18 cellular contexts compared by ENCODE assay signal in the genomic region with DNA sequence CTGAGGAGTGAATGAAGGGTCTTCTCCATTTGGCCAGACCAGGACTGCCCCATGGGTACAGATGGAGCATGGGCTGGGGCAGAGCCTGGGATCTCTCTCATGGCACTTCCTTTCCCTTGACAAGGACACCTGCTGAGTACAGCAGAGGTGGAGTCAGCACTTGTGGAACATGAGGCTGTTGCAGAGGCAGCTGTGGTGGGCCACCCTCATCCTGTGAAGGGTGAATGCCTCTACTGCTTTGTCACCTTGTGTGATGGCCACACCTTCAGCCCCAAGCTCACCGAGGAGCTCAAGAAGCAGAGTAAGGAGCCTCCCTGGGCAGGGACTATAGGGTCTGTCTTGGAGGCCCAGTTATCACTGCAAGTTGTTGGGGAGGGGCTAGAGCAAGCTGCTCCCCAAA. TPM values are rescaled to one million over a fixed set of nuclear protein-coding genes. Genes with fewer than 3 reads are reported as not detected.
DNase-seq lines count a peak whose midpoint lies in the region; ATAC-seq, FAIRE-seq and TF ChIP-seq lines count a peak whose summit lies in the region.
"Had no signal": no experiment of that assay in that cellular context is flagged by ENCODE, and none has a peak within 500 bp of the region (broad histone marks: within the 10 kb centered on the region; RNA-seq: fewer than 3 reads in every experiment).

No MANE protein-coding gene starts in this region.

- H3K4me3 ChIP-seq in HepG2 (replicated peaks in 1 of 3; ENCODE audit: insufficient read depth in 1 of 3, low read depth in 2 of 3, low read length in 3 of 3), result no peak overlapping the region
- no peak overlapping the region for H3K4me3 ChIP-seq in right lobe of liver
- H3K4me3 ChIP-seq: heart left ventricle had no signal

- H3K4me1 ChIP-seq in HepG2 (ENCODE audit: insufficient read depth, low read length) (peaks cover 6% of the 10 kb centered on the region; the same call in 1 of the 2 replicates), right lobe of liver (peaks cover 0 to 16% (median 8%) of the 10 kb centered on the region in 4 donors)

- H3K27ac ChIP-seq in HepG2 (ENCODE audit: extremely low read length, insufficient read depth, low read length) (no peak overlapping the region), right lobe of liver (no peak overlapping the region)

- H3K9me3 Mint-ChIP-seq in activated T-helper 17 cell treated with anti-CD3 and anti-CD28 coated beads, Interleukin-2, amount 50 U/mL, for 72 hours, result no peaks in the 10 kb centered on the region
- H3K9me3 Mint-ChIP-seq: CD4-positive, alpha-beta T cell; dendritic cell treated with granulocyte-macrophage colony-stimulating factor and Interleukin-4, amounts not matched to agents 40 ng/mL and 50 ng/mL, for 4 days; HFFc6; nephron progenitor cell had no signal

- peaks cover 4% of the 10 kb centered on the region for H3K4me1 Mint-ChIP-seq in activated T-helper 17 cell treated with anti-CD3 and anti-CD28 coated beads, Interleukin-2, amount 50 U/mL, for 72 hours
- H3K4me1 Mint-ChIP-seq: nephron progenitor cell had no signal

- POLR2A ChIA-PET in HepG2 (lab: Yijun Ruan, JAX), result no interaction called here

- no peak for FAIRE-seq in HepG2 (lab: Jason Lieb, UNC)
- FAIRE-seq: RCC 7860 had no signal

- CTCF ChIA-PET in HepG2 (lab: Yijun Ruan, JAX; ENCODE audit: low intra/inter-chr PET ratio, low total read pairs), result no interaction called here

- no peak overlapping the region for H3K4me2 ChIP-seq in HepG2 (ENCODE audit: low read depth, low read length)
- H3K4me2 ChIP-seq: SK-N-SH had no signal

- no peak for ATAC-seq in HepG2
- no peak for ATAC-seq in right lobe of liver
- ATAC-seq in activated T-helper 17 cell treated with anti-CD3 and anti-CD28 coated beads, Interleukin-2, amount 50 U/mL, for 72 hours (replicated peaks), result no peak
- no peak for ATAC-seq in GM21423 (IDR thresholded peaks at IDR 0.05; ENCODE audit: unreplicated experiment)

- no peaks in the 10 kb centered on the region for H3K27me3 Mint-ChIP-seq in activated T-helper 17 cell treated with anti-CD3 and anti-CD28 coated beads, Interleukin-2, amount 50 U/mL, for 72 hours
- H3K27me3 Mint-ChIP-seq: CD4-positive, alpha-beta T cell; dendritic cell treated with granulocyte-macrophage colony-stimulating factor and Interleukin-4, amounts not matched to agents 40 ng/mL and 50 ng/mL, for 4 days had no signal

- H3K9ac ChIP-seq in HepG2 (ENCODE audit: insufficient read depth, low read depth, low read length), result no peak overlapping the region
- H3K9ac ChIP-seq: SK-N-SH had no signal

- BruUV-seq in HepG2 (replicated peaks; lab: Mats Ljungman, UMichigan), result no TSS peak

- TF ChIP-seq RAD21 in HepG2 (CRISPR knock-in tag; IDR thresholded peaks at IDR 0.05), result no peak

- intact Hi-C loops in HepG2 (cut with micrococcal nuclease; ENCODE audit: unreplicated experiment), result no loop called here
- intact Hi-C loops in right lobe of liver (cut with DNase I), result no loop called here

- no peaks in the 10 kb centered on the region for H4K20me1 ChIP-seq in HepG2 (ENCODE audit: insufficient read depth, low read length)

- TF ChIP-seq POLR2A in HepG2 (IDR thresholded peaks at IDR 0.05; ENCODE audit: insufficient read depth in 1 of 2, low read depth in 2 of 2, low read length in 2 of 2) (no peak), right lobe of liver (IDR thresholded peaks at IDR 0.05) (no peak)

- 83% methylated on average over 1 of the region's 1 CpG for WGBS in HepG2 (ENCODE audit: low lambda C conversion rate)
- WGBS in right lobe of liver (ENCODE audit: insufficient coverage, low coverage, low lambda C conversion rate, missing lambda C conversion rate), result no CpG with 5 or more reads among the region's 1 CpG

- no peak for TF ChIP-seq EP300 in HepG2 (IDR thresholded peaks at IDR 0.05; ENCODE audit: low read depth in 2 of 2, low read length in 2 of 2)
- TF ChIP-seq EP300 in HepG2 (CRISPR knock-in tag; IDR thresholded peaks at IDR 0.05; ENCODE audit: borderline replicate concordance), result no peak

- TF ChIP-seq CTCF in HepG2 (CRISPR knock-in tag; IDR thresholded peaks at IDR 0.05) (no peak), right lobe of liver (IDR thresholded peaks at IDR 0.05) (no peak)

- peaks cover 30% of the 10 kb centered on the region for H3K36me3 Mint-ChIP-seq in activated T-helper 17 cell treated with anti-CD3 and anti-CD28 coated beads, Interleukin-2, amount 50 U/mL, for 72 hours (ENCODE audit: low read depth)

- no peaks in the 10 kb centered on the region for H3K27me3 ChIP-seq in HepG2 (ENCODE audit: control insufficient read depth in 1 of 2, insufficient read depth in 2 of 2, low read length in 2 of 2)
- H3K27me3 ChIP-seq in right lobe of liver, result no peaks in the 10 kb centered on the region
- H3K27me3 ChIP-seq: heart left ventricle had no signal

- no peak overlapping the region for H2AFZ ChIP-seq in HepG2 (ENCODE audit: low read length)

- H3K27ac Mint-ChIP-seq in activated T-helper 17 cell treated with anti-CD3 and anti-CD28 coated beads, Interleukin-2, amount 50 U/mL, for 72 hours, result peak overlapping the region; percentile 75
- H3K27ac Mint-ChIP-seq: CD4-positive, alpha-beta T cell; dendritic cell treated with granulocyte-macrophage colony-stimulating factor and Interleukin-4, amounts not matched to agents 40 ng/mL and 50 ng/mL, for 4 days; nephron progenitor cell had no signal

- H3K36me3 ChIP-seq in HepG2 (replicated peaks in 1 of 2; ENCODE audit: control insufficient read depth in 1 of 2, insufficient read depth in 2 of 2, low read length in 2 of 2) (peaks cover 26 to 83% of the 10 kb centered on the region in 2 experiments), right lobe of liver (peaks cover 0 to 67% (median 15%) of the 10 kb centered on the region in 4 donors)

- in situ Hi-C loops in HepG2 (cut with HindIII; ENCODE audit: extremely low pct_ligation_motif_present, low pct_unique_long_range_greater_than_20kb), result no loop called here

- H3K9me3 ChIP-seq in HepG2 (ENCODE audit: low read length) (no peaks in the 10 kb centered on the region; the same call in 1 of the 2 replicates), right lobe of liver (no peaks in the 10 kb centered on the region)
- H3K9me3 ChIP-seq: SK-N-SH had no signal

- no peak overlapping the region for H3K4me3 Mint-ChIP-seq in activated T-helper 17 cell treated with anti-CD3 and anti-CD28 coated beads, Interleukin-2, amount 50 U/mL, for 72 hours
- H3K4me3 Mint-ChIP-seq: CD4-positive, alpha-beta T cell; dendritic cell treated with granulocyte-macrophage colony-stimulating factor and Interleukin-4, amounts not matched to agents 40 ng/mL and 50 ng/mL, for 4 days; HFFc6; nephron progenitor cell had no signal

- DNase-seq in HepG2 (ENCODE audit: low spot score) (no peak), right lobe of liver (no peak), SW480 (ENCODE audit: low spot score) (no peak), midbrain (lab: John Stamatoyannopoulos, UW) (no peak)
- DNase-seq: activated CD8-positive, alpha-beta memory T cell treated with anti-CD3 and anti-CD28 coated beads for 24 hours; amygdala; CD4-positive, alpha-beta T cell; GF-D8; heart left ventricle; HFFc6; NCI-H510A; nephron progenitor cell; NK-92 treated with Interleukin-12 subunit alpha and Interleukin-12 subunit beta, amount 100 ng/mL, for 24 hours; SK-N-SH had no signal

- H3K79me2 ChIP-seq in HepG2 (ENCODE audit: insufficient read depth, low read length), result no peaks in the 10 kb centered on the region

RNA-seq across cellular contexts. Expression of a gene that starts 29.6 kb away (rescaled TPM):
- total RNA-seq in HepG2 (2016; rRNA removed; fragmentation: Illumina TruSeq; extraction: Trizol), result 102 and 107 TPM in 2 replicates
- 24.0 and 24.9 TPM in 2 replicates for total RNA-seq in HepG2 (2016; cell fraction: cytosol; rRNA removed; fragmentation: Illumina TruSeq; extraction: Trizol; ENCODE audit: low read depth)
- total RNA-seq in HepG2 (2016; cell fraction: insoluble cytoplasmic fraction; rRNA removed; fragmentation: Illumina TruSeq; extraction: Trizol), result 101 and 108 TPM in 2 replicates
- total RNA-seq in HepG2 (2016; cell fraction: membrane; rRNA removed; fragmentation: Illumina TruSeq; extraction: Trizol), result 34.7 and 36.9 TPM in 2 replicates
- total RNA-seq in HepG2 (2016; cell fraction: nucleus; rRNA removed; fragmentation: Illumina TruSeq; extraction: Trizol), result 65.3 and 66.8 TPM in 2 replicates
- polyA plus RNA-seq in HepG2 (2011; rRNA removed), result 74.1 and 80.1 TPM in 2 replicates
- 61.4 and 72.0 TPM in 2 replicates for polyA plus RNA-seq in HepG2 (2011; cell fraction: cytosol; rRNA removed)
- 134 and 148 TPM in 2 replicates for polyA plus RNA-seq in HepG2 (2011; cell fraction: nucleus; rRNA removed)
- polyA plus RNA-seq in HepG2 (2012), result 34.1 and 41.6 TPM in 2 replicates
- 19.2 and 19.4 TPM in 2 replicates for polyA plus RNA-seq in HepG2 (2016; cell fraction: cytosol; fragmentation: Illumina TruSeq; extraction: Trizol; ENCODE audit: low read depth)
- 102 and 104 TPM in 2 replicates for polyA plus RNA-seq in HepG2 (2016; cell fraction: insoluble cytoplasmic fraction; fragmentation: Illumina TruSeq; extraction: Trizol; ENCODE audit: low read depth)
- polyA plus RNA-seq in HepG2 (2016; cell fraction: membrane; fragmentation: Illumina TruSeq; extraction: Trizol; ENCODE audit: low read depth), result 24.4 and 27.0 TPM in 2 replicates
- polyA plus RNA-seq in HepG2 (2016; cell fraction: nucleus; fragmentation: Illumina TruSeq; extraction: Trizol; ENCODE audit: insufficient read depth, low read depth), result 106 and 116 TPM in 2 replicates
- polyA minus RNA-seq in HepG2 (2011; rRNA and poly(A)+ RNA removed; ENCODE audit: low replicate concordance), result 86.0 and 125 TPM in 2 replicates
- polyA minus RNA-seq in HepG2 (2011; cell fraction: cytosol; rRNA and poly(A)+ RNA removed), result 23.0 and 28.1 TPM in 2 replicates
- polyA minus RNA-seq in HepG2 (2011; cell fraction: nucleus; rRNA and poly(A)+ RNA removed), result 65.4 and 67.3 TPM in 2 replicates
- total RNA-seq in right lobe of liver, result 10 to 100 TPM; 25.9 to 63.6 (median 31.7) TPM
- total RNA-seq in activated T-helper 17 cell treated with anti-CD3 and anti-CD28 coated beads, Interleukin-2, amount 50 U/mL, for 72 hours, result 10 to 100 TPM; 54.7 to 57.4 TPM

RNA-seq across cellular contexts. Expression of a gene that starts 29.7 kb away (rescaled TPM):
- total RNA-seq in HepG2 (2016; rRNA removed; fragmentation: Illumina TruSeq; extraction: Trizol) (0.18 and 0.20 TPM in 2 replicates), right lobe of liver (1 to 10 TPM in 1 of 6 experiments, under 1 TPM in 4, not detected in 1; 0.11 to 1.0 (median 0.39) TPM)
- total RNA-seq in HepG2 (2016; cell fraction: cytosol; rRNA removed; fragmentation: Illumina TruSeq; extraction: Trizol; ENCODE audit: low read depth), result 0.20 TPM in 1 of 2 replicates, not detected in the other
- 0.19 TPM in 1 of 2 replicates, not detected in the other for total RNA-seq in HepG2 (2016; cell fraction: insoluble cytoplasmic fraction; rRNA removed; fragmentation: Illumina TruSeq; extraction: Trizol)
- 0.14 and 0.25 TPM in 2 replicates for total RNA-seq in HepG2 (2016; cell fraction: membrane; rRNA removed; fragmentation: Illumina TruSeq; extraction: Trizol)
- 0.50 and 0.93 TPM in 2 replicates for total RNA-seq in HepG2 (2016; cell fraction: nucleus; rRNA removed; fragmentation: Illumina TruSeq; extraction: Trizol)
- 0.05 and 0.17 TPM in 2 replicates for polyA plus RNA-seq in HepG2 (2011; rRNA removed)
- 0.03 and 0.04 TPM in 2 replicates for polyA plus RNA-seq in HepG2 (2011; cell fraction: cytosol; rRNA removed)
- polyA plus RNA-seq in HepG2 (2011; cell fraction: nucleus; rRNA removed), result 0.80 and 0.90 TPM in 2 replicates
- polyA plus RNA-seq in HepG2 (2012), result 0.51 and 0.55 TPM in 2 replicates
- 0.02 and 0.24 TPM in 2 replicates for polyA plus RNA-seq in HepG2 (2016; cell fraction: cytosol; fragmentation: Illumina TruSeq; extraction: Trizol; ENCODE audit: low read depth)
- 0.23 and 0.37 TPM in 2 replicates for polyA plus RNA-seq in HepG2 (2016; cell fraction: insoluble cytoplasmic fraction; fragmentation: Illumina TruSeq; extraction: Trizol; ENCODE audit: low read depth)
- 0.21 and 0.32 TPM in 2 replicates for polyA plus RNA-seq in HepG2 (2016; cell fraction: membrane; fragmentation: Illumina TruSeq; extraction: Trizol; ENCODE audit: low read depth)
- 0.96 and 2.1 TPM in 2 replicates for polyA plus RNA-seq in HepG2 (2016; cell fraction: nucleus; fragmentation: Illumina TruSeq; extraction: Trizol; ENCODE audit: insufficient read depth, low read depth)
- 0.09 TPM in 1 of 2 replicates, not detected in the other for polyA minus RNA-seq in HepG2 (2011; rRNA and poly(A)+ RNA removed; ENCODE audit: low replicate concordance)
- not detected in 2 replicates for polyA minus RNA-seq in HepG2 (2011; cell fraction: cytosol; rRNA and poly(A)+ RNA removed)
- polyA minus RNA-seq in HepG2 (2011; cell fraction: nucleus; rRNA and poly(A)+ RNA removed), result 0.13 and 0.50 TPM in 2 replicates
- total RNA-seq in activated T-helper 17 cell treated with anti-CD3 and anti-CD28 coated beads, Interleukin-2, amount 50 U/mL, for 72 hours, result under 1 TPM; 0.24 to 0.29 TPM

RNA-seq across cellular contexts. Expression of a gene that starts 49.6 kb away (rescaled TPM):
- total RNA-seq in HepG2 (2016; rRNA removed; fragmentation: Illumina TruSeq; extraction: Trizol) (89.7 and 91.7 TPM in 2 replicates), right lobe of liver (100 to 1,000 TPM in 1 of 6 experiments, 10 to 100 TPM in 5; 21.9 to 118 (median 45.7) TPM)
- 21.5 and 23.1 TPM in 2 replicates for total RNA-seq in HepG2 (2016; cell fraction: cytosol; rRNA removed; fragmentation: Illumina TruSeq; extraction: Trizol; ENCODE audit: low read depth)
- 83.3 and 83.7 TPM in 2 replicates for total RNA-seq in HepG2 (2016; cell fraction: insoluble cytoplasmic fraction; rRNA removed; fragmentation: Illumina TruSeq; extraction: Trizol)
- 39.3 and 39.5 TPM in 2 replicates for total RNA-seq in HepG2 (2016; cell fraction: membrane; rRNA removed; fragmentation: Illumina TruSeq; extraction: Trizol)
- 83.7 and 88.6 TPM in 2 replicates for total RNA-seq in HepG2 (2016; cell fraction: nucleus; rRNA removed; fragmentation: Illumina TruSeq; extraction: Trizol)
- 72.8 and 120 TPM in 2 replicates for polyA plus RNA-seq in HepG2 (2011; rRNA removed)
- 48.2 and 82.4 TPM in 2 replicates for polyA plus RNA-seq in HepG2 (2011; cell fraction: cytosol; rRNA removed)
- polyA plus RNA-seq in HepG2 (2011; cell fraction: nucleus; rRNA removed), result 193 and 292 TPM in 2 replicates
- polyA plus RNA-seq in HepG2 (2012), result 108 and 131 TPM in 2 replicates
- polyA plus RNA-seq in HepG2 (2016; cell fraction: cytosol; fragmentation: Illumina TruSeq; extraction: Trizol; ENCODE audit: low read depth), result 17.6 and 18.7 TPM in 2 replicates
- polyA plus RNA-seq in HepG2 (2016; cell fraction: insoluble cytoplasmic fraction; fragmentation: Illumina TruSeq; extraction: Trizol; ENCODE audit: low read depth), result 87.7 and 90.8 TPM in 2 replicates
- 29.1 and 35.3 TPM in 2 replicates for polyA plus RNA-seq in HepG2 (2016; cell fraction: membrane; fragmentation: Illumina TruSeq; extraction: Trizol; ENCODE audit: low read depth)
- 176 and 178 TPM in 2 replicates for polyA plus RNA-seq in HepG2 (2016; cell fraction: nucleus; fragmentation: Illumina TruSeq; extraction: Trizol; ENCODE audit: insufficient read depth, low read depth)
- polyA minus RNA-seq in HepG2 (2011; rRNA and poly(A)+ RNA removed; ENCODE audit: low replicate concordance), result 155 and 246 TPM in 2 replicates
- 49.2 and 69.9 TPM in 2 replicates for polyA minus RNA-seq in HepG2 (2011; cell fraction: cytosol; rRNA and poly(A)+ RNA removed)
- 157 and 295 TPM in 2 replicates for polyA minus RNA-seq in HepG2 (2011; cell fraction: nucleus; rRNA and poly(A)+ RNA removed)
- 10 to 100 TPM; 31.7 to 42.0 TPM for total RNA-seq in activated T-helper 17 cell treated with anti-CD3 and anti-CD28 coated beads, Interleukin-2, amount 50 U/mL, for 72 hours

RNA-seq across cellular contexts. Expression of a gene that starts 53.3 kb away (rescaled TPM):
- total RNA-seq in HepG2 (2016; rRNA removed; fragmentation: Illumina TruSeq; extraction: Trizol), result 1.9 and 6.6 TPM in 2 replicates
- total RNA-seq in HepG2 (2016; cell fraction: cytosol; rRNA removed; fragmentation: Illumina TruSeq; extraction: Trizol; ENCODE audit: low read depth), result 0.97 and 1.8 TPM in 2 replicates
- 2.1 and 7.0 TPM in 2 replicates for total RNA-seq in HepG2 (2016; cell fraction: insoluble cytoplasmic fraction; rRNA removed; fragmentation: Illumina TruSeq; extraction: Trizol)
- 1.3 and 1.9 TPM in 2 replicates for total RNA-seq in HepG2 (2016; cell fraction: membrane; rRNA removed; fragmentation: Illumina TruSeq; extraction: Trizol)
- 13.6 and 13.8 TPM in 2 replicates for total RNA-seq in HepG2 (2016; cell fraction: nucleus; rRNA removed; fragmentation: Illumina TruSeq; extraction: Trizol)
- 23.0 and 35.3 TPM in 2 replicates for polyA plus RNA-seq in HepG2 (2011; rRNA removed)
- 8.5 and 11.9 TPM in 2 replicates for polyA plus RNA-seq in HepG2 (2011; cell fraction: cytosol; rRNA removed)
- polyA plus RNA-seq in HepG2 (2011; cell fraction: nucleus; rRNA removed), result 155 and 166 TPM in 2 replicates
- polyA plus RNA-seq in HepG2 (2012), result 16.1 and 18.7 TPM in 2 replicates
- 2.2 and 2.3 TPM in 2 replicates for polyA plus RNA-seq in HepG2 (2016; cell fraction: cytosol; fragmentation: Illumina TruSeq; extraction: Trizol; ENCODE audit: low read depth)
- 3.9 and 4.4 TPM in 2 replicates for polyA plus RNA-seq in HepG2 (2016; cell fraction: insoluble cytoplasmic fraction; fragmentation: Illumina TruSeq; extraction: Trizol; ENCODE audit: low read depth)
- polyA plus RNA-seq in HepG2 (2016; cell fraction: membrane; fragmentation: Illumina TruSeq; extraction: Trizol; ENCODE audit: low read depth), result 2.5 and 2.7 TPM in 2 replicates
- polyA plus RNA-seq in HepG2 (2016; cell fraction: nucleus; fragmentation: Illumina TruSeq; extraction: Trizol; ENCODE audit: insufficient read depth, low read depth), result 54.9 and 57.9 TPM in 2 replicates
- polyA minus RNA-seq in HepG2 (2011; rRNA and poly(A)+ RNA removed; ENCODE audit: low replicate concordance), result 0.12 and 38.2 TPM in 2 replicates
- 6.3 and 6.5 TPM in 2 replicates for polyA minus RNA-seq in HepG2 (2011; cell fraction: cytosol; rRNA and poly(A)+ RNA removed)
- polyA minus RNA-seq in HepG2 (2011; cell fraction: nucleus; rRNA and poly(A)+ RNA removed), result 31.0 and 37.2 TPM in 2 replicates
- 10 to 100 TPM in 2 of 6 experiments, 1 to 10 TPM in 4; 4.8 to 13.3 (median 9.4) TPM for total RNA-seq in right lobe of liver
- total RNA-seq in activated T-helper 17 cell treated with anti-CD3 and anti-CD28 coated beads, Interleukin-2, amount 50 U/mL, for 72 hours, result 10 to 100 TPM in 1 of 2 donors, 1 to 10 TPM in 1; 7.3 to 21.1 TPM
